Comparison of ENCODE assay signal across 8 cellular contexts in genomic region chrX:108165349-108166111, GRCh38.
DNase-seq lines count a peak whose midpoint lies in the region; ATAC-seq and TF ChIP-seq lines count a peak whose summit lies in the region.

No MANE protein-coding gene starts in this region.

- H3K4me3 ChIP-seq in epithelial cell of esophagus (ENCODE audit: low read length) = no peak overlapping the region

- ATAC-seq in GM21825 (IDR thresholded peaks at IDR 0.05; ENCODE audit: unreplicated experiment) = no peak

- peak; percentile 52 for TF ChIP-seq CTCF in epithelial cell of esophagus (IDR thresholded peaks at IDR 0.05; ENCODE audit: insufficient read depth, low read depth, low read length, missing control alignments)

- DNase-seq in NCI-H748 (lab: John Stamatoyannopoulos, UW; ENCODE audit: unreplicated experiment) (peak; percentile 1), NCI-H748 treated with DMSO at 0.1 percent for 48 hours (lab: John Stamatoyannopoulos, UW) (no peak), NCI-H2227 (lab: John Stamatoyannopoulos, UW; ENCODE audit: unreplicated experiment) (peak; percentile 65), epithelial cell of esophagus (ENCODE audit: low read depth) (peak; percentile 24), retina (peak; percentile 33), NK-92 (lab: John Stamatoyannopoulos, UW; ENCODE audit: unreplicated experiment) (no peak)
- DNase-seq in effector CD8-positive, alpha-beta T cell (lab: John Stamatoyannopoulos, UW) = no peak

Comparison
In these comparisons a context has a peak if more than half of its experiments do, and no peak if none do; other contexts are left out.
1. DNase-seq: peak in NCI-H748 (single experiment), NCI-H2227 (single experiment), epithelial cell of esophagus (single experiment) and retina (single experiment); none in NCI-H748 treated with DMSO at 0.1 percent for 48 hours (single experiment), NK-92 (single experiment) and effector CD8-positive, alpha-beta T cell (single experiment).